ENCODE assay signal across 20 cellular contexts in genomic region chr15:98142584-98142983, GRCh38.
DNase-seq lines count a peak whose midpoint lies in the region; ATAC-seq and TF ChIP-seq lines count a peak whose summit lies in the region.
"Had no signal": no experiment of that assay in that cellular context is flagged by ENCODE, and none has a peak within 500 bp of the region (broad histone marks: within the 10 kb centered on the region; RNA-seq: fewer than 3 reads in every experiment).

No MANE protein-coding gene starts in this region.

- no peaks in the 10 kb centered on the region for H3K9me3 Mint-ChIP-seq in HFFc6
- H3K9me3 Mint-ChIP-seq in stimulated activated naive B cell treated with anti-CD40 and anti-IgM and Interleukin-4, amounts not matched to agents 10 μg/mL and 1 μg/mL and 100 μg/mL, for 72 hours: no peaks in the 10 kb centered on the region
- H3K9me3 Mint-ChIP-seq: CD8-positive, alpha-beta T cell; effector memory CD8-positive, alpha-beta T cell; nephron had no signal

- no peaks in the 10 kb centered on the region for H3K36me3 Mint-ChIP-seq in HFFc6 (ENCODE audit: low read depth)
- H3K36me3 Mint-ChIP-seq in stimulated activated naive B cell treated with anti-CD40 and anti-IgM and Interleukin-4, amounts not matched to agents 10 μg/mL and 1 μg/mL and 100 μg/mL, for 72 hours: no peaks in the 10 kb centered on the region
- H3K36me3 Mint-ChIP-seq: CD8-positive, alpha-beta T cell had no signal

- ATAC-seq in stimulated activated naive B cell treated with anti-CD40 and anti-IgM and Interleukin-4, amounts not matched to agents 10 μg/mL and 1 μg/mL and 100 μg/mL, for 72 hours (replicated peaks): no peak
- ATAC-seq: activated CD8-positive, alpha-beta T cell treated with anti-CD3 and anti-CD28 coated beads, Interleukin-2, amount 10 ng/mL, durations not matched to agents 7 days and 5 days; CD8-positive, alpha-beta T cell; effector memory CD8-positive, alpha-beta T cell; left lung had no signal

- H3K27ac ChIP-seq in C4-2B: no peak overlapping the region
- H3K27ac ChIP-seq: breast epithelium, left lung, suprapubic skin had no signal

- H3K27ac Mint-ChIP-seq in HFFc6: no peak overlapping the region
- H3K27ac Mint-ChIP-seq in stimulated activated naive B cell treated with anti-CD40 and anti-IgM and Interleukin-4, amounts not matched to agents 10 μg/mL and 1 μg/mL and 100 μg/mL, for 72 hours: no peak overlapping the region
- H3K27ac Mint-ChIP-seq: activated CD8-positive, alpha-beta T cell treated with anti-CD3 and anti-CD28 coated beads, Interleukin-2, amount 10 ng/mL, durations not matched to agents 7 days and 5 days; CD8-positive, alpha-beta T cell; effector memory CD8-positive, alpha-beta T cell had no signal

- H3K4me3 ChIP-seq in astrocyte of the spinal cord (ENCODE audit: low read depth, low read length): no peak overlapping the region
- H3K4me3 ChIP-seq: breast epithelium, left lung, suprapubic skin had no signal

- H3K4me3 Mint-ChIP-seq in HFFc6: no peak overlapping the region
- H3K4me3 Mint-ChIP-seq in stimulated activated naive B cell treated with anti-CD40 and anti-IgM and Interleukin-4, amounts not matched to agents 10 μg/mL and 1 μg/mL and 100 μg/mL, for 72 hours: no peak overlapping the region
- H3K4me3 Mint-ChIP-seq: activated CD8-positive, alpha-beta T cell treated with anti-CD3 and anti-CD28 coated beads, Interleukin-2, amount 10 ng/mL, durations not matched to agents 7 days and 5 days; CD8-positive, alpha-beta T cell; effector memory CD8-positive, alpha-beta T cell; nephron had no signal

- no peaks in the 10 kb centered on the region; the same call in 1 of the 2 replicates for H3K4me1 Mint-ChIP-seq in HFFc6 (ENCODE audit: low read depth)
- H3K4me1 Mint-ChIP-seq in stimulated activated naive B cell treated with anti-CD40 and anti-IgM and Interleukin-4, amounts not matched to agents 10 μg/mL and 1 μg/mL and 100 μg/mL, for 72 hours: peaks cover 8 to 22% of the 10 kb centered on the region in 2 donors

- in situ Hi-C loops in astrocyte of the spinal cord (cut with HindIII; ENCODE audit: low sequenced_read_pairs) (no loop called here), G401 (cut with HindIII; ENCODE audit: low sequenced_read_pairs) (no loop called here)

- no peak for DNase-seq in HFFc6
- no peak for DNase-seq in astrocyte of the spinal cord (ENCODE audit: low read depth, low spot score)
- DNase-seq in islet precursor cell: peak; percentile 64
- no peak for DNase-seq in nucleus accumbens (lab: John Stamatoyannopoulos, UW)
- DNase-seq in stimulated activated naive B cell treated with anti-CD40 and anti-IgM and Interleukin-4, amounts not matched to agents 10 μg/mL and 1 μg/mL and 100 μg/mL, for 72 hours: no peak
- no peak for DNase-seq in globus pallidus (ENCODE audit: low spot score)
- DNase-seq in G401 (ENCODE audit: low spot score): no peak
- DNase-seq: activated CD4-positive, alpha-beta T cell treated with anti-CD3 and anti-CD28 coated beads for 1 hour; activated CD8-positive, alpha-beta T cell treated with anti-CD3 and anti-CD28 coated beads, Interleukin-2, amount 10 ng/mL, durations not matched to agents 7 days and 5 days; activated gamma-delta T cell treated with Interleukin-2 at 50 U/mL for 16 hours; activated T-cell treated with anti-CD3 and anti-CD28 coated beads, Interleukin-2, amount 50 U/mL, for 1 hour; CD8-positive, alpha-beta T cell; effector memory CD8-positive, alpha-beta T cell; left lung; NCI-H510A; posterior cingulate gyrus had no signal

- TF ChIP-seq CTCF in C4-2B (conservative IDR thresholded peaks at IDR 0.05) (0 out of 2 replicates have a peak, but pooled peaks have one; percentile 5), HFFc6 (IDR thresholded peaks at IDR 0.05) (peak; percentile 47), astrocyte of the spinal cord (IDR thresholded peaks at IDR 0.05; ENCODE audit: low read depth, low read length) (peak; percentile 9)

- H3K27me3 Mint-ChIP-seq in HFFc6 (ENCODE audit: insufficient read depth): peaks cover 2% of the 10 kb centered on the region
- H3K27me3 Mint-ChIP-seq in stimulated activated naive B cell treated with anti-CD40 and anti-IgM and Interleukin-4, amounts not matched to agents 10 μg/mL and 1 μg/mL and 100 μg/mL, for 72 hours: no peaks in the 10 kb centered on the region
- H3K27me3 Mint-ChIP-seq: effector memory CD8-positive, alpha-beta T cell had no signal
